In genomic region chr3:158712443-158712842, GRCh38 we compare ENCODE assay signal across 11 cellular contexts. TPM values are rescaled to one million over a fixed set of nuclear protein-coding genes. Genes with fewer than 3 reads are reported as not detected.
A peak's percentile ranks its signal among the peaks of the same experiment; 100 is the strongest.
DNase-seq lines count a peak whose midpoint lies in the region; ATAC-seq and TF ChIP-seq lines count a peak whose summit lies in the region.
"Had no signal": no experiment of that assay in that cellular context is flagged by ENCODE, and none has a peak within 500 bp of the region (broad histone marks: within the 10 kb centered on the region; RNA-seq: fewer than 3 reads in every experiment).

No MANE protein-coding gene starts in this region.

- no peaks in the 10 kb centered on the region for H3K9me3 ChIP-seq in heart left ventricle
- no peaks in the 10 kb centered on the region for H3K9me3 ChIP-seq in fibroblast of lung (ENCODE audit: control insufficient read depth, insufficient read depth, low read depth, low read length)
- H3K9me3 ChIP-seq in tibial nerve = no peaks in the 10 kb centered on the region

- ATAC-seq in heart left ventricle = no peak
- no peak for ATAC-seq in left cardiac atrium
- peak; percentile 62 for ATAC-seq in HG03432 (IDR thresholded peaks at IDR 0.05; ENCODE audit: unreplicated experiment)

- H3K9ac ChIP-seq in fibroblast of lung (ENCODE audit: insufficient read depth, low read length) = no peak overlapping the region

- no peaks in the 10 kb centered on the region for H4K20me1 ChIP-seq in fibroblast of lung (ENCODE audit: control insufficient read depth, extremely low read depth, insufficient read depth, low read length)

- H3K4me1 ChIP-seq in heart left ventricle (peaks cover 0 to 63% (median 23%) of the 10 kb centered on the region in 12 donors), fibroblast of lung (ENCODE audit: control insufficient read depth, extremely low read depth, insufficient read depth, low read length) (peaks cover 16% of the 10 kb centered on the region), tibial nerve (peaks cover 0 to 45% (median 16%) of the 10 kb centered on the region in 4 donors)

- DNase-seq in heart left ventricle (no peak), left cardiac atrium (no peak), fibroblast of lung (ENCODE audit: low read depth in 2 of 2) (no peak), tibial nerve (ENCODE audit: low spot score in 2 of 2) (no peak), mesenteric fat pad (ENCODE audit: low spot score) (no peak), RPMI8226 (no peak), NK-92 (lab: John Stamatoyannopoulos, UW; ENCODE audit: unreplicated experiment) (no peak)
- DNase-seq: activated CD4-positive, alpha-beta T cell treated with anti-CD3 and anti-CD28 coated beads for 1 hour; central memory CD4-positive, alpha-beta T cell; DMS79 treated with DMSO at 0.1 percent for 48 hours had no signal

- H3K4me3 ChIP-seq in heart left ventricle = no peak overlapping the region
- no peak overlapping the region for H3K4me3 ChIP-seq in fibroblast of lung (replicated peaks in 1 of 4; ENCODE audit: control extremely low read depth in 1 of 4, insufficient read depth in 1 of 4, low read depth in 3 of 4, low read length in 4 of 4)
- no peak overlapping the region for H3K4me3 ChIP-seq in tibial nerve

- TF ChIP-seq CTCF in heart left ventricle (IDR thresholded peaks at IDR 0.05) = no peak
- TF ChIP-seq CTCF in fibroblast of lung (conservative IDR thresholded peaks at IDR 0.05 in 1 of 2, IDR thresholded peaks at IDR 0.05 in 1 of 2; ENCODE audit: low read depth in 1 of 2, low read length in 2 of 2) = no peak
- no peak for TF ChIP-seq CTCF in tibial nerve (IDR thresholded peaks at IDR 0.05)

- no peaks in the 10 kb centered on the region for H3K27me3 ChIP-seq in heart left ventricle
- H3K27me3 ChIP-seq in fibroblast of lung (ENCODE audit: control insufficient read depth, insufficient read depth, low read length) = no peaks in the 10 kb centered on the region
- no peaks in the 10 kb centered on the region for H3K27me3 ChIP-seq in tibial nerve

- intact Hi-C loops in heart left ventricle (cut with DNase I) (no loop called here), left cardiac atrium (cut with DNase I) (no loop called here)

- WGBS in heart left ventricle, 4 donors = 55 to 75% (median 68%) methylated on average over 1 of the region's 1 CpG
- 36 to 54% methylated on average over 1 of the region's 1 CpG for WGBS in tibial nerve, 2 donors

- no peaks in the 10 kb centered on the region for H3K79me2 ChIP-seq in fibroblast of lung (ENCODE audit: control insufficient read depth, insufficient read depth, low read length)

- no peak overlapping the region for H3K4me2 ChIP-seq in fibroblast of lung (ENCODE audit: extremely low read depth, insufficient read depth, low read length)

- H3K27ac ChIP-seq in heart left ventricle (peak overlapping the region in 10 of 12 donors; percentile 0 to 85 (median 40)), fibroblast of lung (ENCODE audit: insufficient read depth, low read length) (peak overlapping the region; percentile 59), tibial nerve (peak overlapping the region in 3 of 4 donors; percentile 2 to 86 (median 70))

- no peak for TF ChIP-seq POLR2A in heart left ventricle (IDR thresholded peaks at IDR 0.05)
- TF ChIP-seq POLR2A in tibial nerve (IDR thresholded peaks at IDR 0.05) = no peak

- no peak overlapping the region for H2AFZ ChIP-seq in fibroblast of lung (ENCODE audit: low read length)

- TF ChIP-seq EP300 in tibial nerve (IDR thresholded peaks at IDR 0.05) = no peak

- H3K36me3 ChIP-seq in heart left ventricle (peaks cover 0 to 32% (median 10%) of the 10 kb centered on the region in 9 donors), fibroblast of lung (ENCODE audit: control insufficient read depth, insufficient read depth, low read length) (no peaks in the 10 kb centered on the region), tibial nerve (peaks cover 0 to 27% (median 0%) of the 10 kb centered on the region in 3 donors)

RNA-seq across cellular contexts. Expression of gene RARRES1, which starts 19.8 kb away (rescaled TPM):
- total RNA-seq in heart left ventricle (10 to 100 TPM in 4 of 9 donors, 1 to 10 TPM in 4, under 1 TPM in 1; 0.63 to 69.4 (median 3.5) TPM), left cardiac atrium (100 to 1,000 TPM in 1 of 2 donors, 10 to 100 TPM in 1; 44.8 to 117 TPM), fibroblast of lung (93.3 and 547 TPM in 2 replicates), tibial nerve (1,000 to 10,000 TPM in 1 of 4 donors, 10 to 100 TPM in 3; 17.0 to 1,032 (median 80.4) TPM), mesenteric fat pad (578 TPM)
- polyA plus RNA-seq in heart left ventricle (1 to 10 TPM; 3.6 to 8.9 TPM), fibroblast of lung (26.2 and 27.7 TPM in 2 replicates)
- 18.5 and 19.3 TPM in 2 replicates for polyA plus RNA-seq in fibroblast of lung (2012)
- polyA minus RNA-seq in fibroblast of lung (ENCODE audit: low replicate concordance) = 1.2 TPM in 1 of 2 replicates, not detected in the other

RNA-seq across cellular contexts. Expression of gene LXN, which starts 40.0 kb away (rescaled TPM):
- 10 to 100 TPM in 2 of 9 donors, 1 to 10 TPM in 7; 2.3 to 21.8 (median 3.5) TPM for total RNA-seq in heart left ventricle
- 1 to 10 TPM; 3.3 to 5.6 TPM for polyA plus RNA-seq in heart left ventricle
- total RNA-seq in left cardiac atrium = 10 to 100 TPM in 1 of 2 donors, 1 to 10 TPM in 1; 5.7 to 15.3 TPM
- total RNA-seq in fibroblast of lung = 168 and 495 TPM in 2 replicates
- 162 and 172 TPM in 2 replicates for polyA plus RNA-seq in fibroblast of lung
- polyA plus RNA-seq in fibroblast of lung (2012) = 137 and 158 TPM in 2 replicates
- polyA minus RNA-seq in fibroblast of lung (ENCODE audit: low replicate concordance) = 22.8 and 28.4 TPM in 2 replicates
- total RNA-seq in tibial nerve = 10 to 100 TPM in 3 of 4 donors, 1 to 10 TPM in 1; 3.3 to 18.6 (median 15.9) TPM
- 30.3 TPM for total RNA-seq in mesenteric fat pad
